ENCODE assay signal across 8 cellular contexts in the genomic region with DNA sequence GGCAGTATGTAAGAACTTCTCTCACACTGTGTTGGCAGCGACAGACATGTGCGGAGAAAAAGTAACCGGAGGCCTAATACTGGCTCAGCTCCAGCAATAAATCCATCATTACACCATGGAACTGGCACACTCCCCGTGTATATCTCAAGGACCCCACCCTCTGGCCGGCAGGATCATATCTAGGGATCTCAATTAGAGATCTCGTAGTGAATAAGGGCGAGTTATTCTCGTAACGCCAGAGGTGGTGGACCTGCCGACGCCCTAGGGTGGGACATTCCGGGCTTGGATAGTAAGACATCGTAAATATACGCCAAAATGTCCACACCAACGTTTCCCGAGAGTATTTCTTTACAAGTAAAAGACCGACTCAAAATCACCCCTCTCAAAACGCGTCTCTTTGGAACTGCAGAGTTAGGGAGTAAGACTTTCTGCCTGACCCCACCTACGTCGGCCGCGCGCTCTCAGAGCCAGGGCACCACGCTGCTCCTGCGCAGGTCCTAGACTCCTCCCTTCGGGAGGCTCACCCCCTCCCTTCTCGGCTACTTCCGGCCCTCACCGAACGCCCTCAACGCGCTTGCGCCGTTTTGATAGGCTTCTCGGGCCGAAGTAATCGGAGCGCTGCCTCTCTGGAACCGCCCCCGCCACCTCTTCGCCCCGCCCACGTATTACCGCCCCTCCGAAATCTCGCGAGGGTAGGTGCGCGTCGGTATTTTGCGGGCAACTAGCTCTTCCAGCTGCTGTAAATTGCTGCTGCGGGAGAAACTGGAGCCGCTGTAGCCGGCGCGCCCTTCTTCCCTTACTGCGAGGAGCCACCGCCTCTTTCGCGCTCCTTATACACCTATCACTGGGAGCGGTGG. TPM values are rescaled to one million over a fixed set of nuclear protein-coding genes. Genes with fewer than 3 reads are reported as not detected.
A peak's percentile ranks its signal among the peaks of the same experiment; 100 is the strongest.
DNase-seq lines count a peak whose midpoint lies in the region; ATAC-seq and TF ChIP-seq lines count a peak whose summit lies in the region.

A gene with protein sequence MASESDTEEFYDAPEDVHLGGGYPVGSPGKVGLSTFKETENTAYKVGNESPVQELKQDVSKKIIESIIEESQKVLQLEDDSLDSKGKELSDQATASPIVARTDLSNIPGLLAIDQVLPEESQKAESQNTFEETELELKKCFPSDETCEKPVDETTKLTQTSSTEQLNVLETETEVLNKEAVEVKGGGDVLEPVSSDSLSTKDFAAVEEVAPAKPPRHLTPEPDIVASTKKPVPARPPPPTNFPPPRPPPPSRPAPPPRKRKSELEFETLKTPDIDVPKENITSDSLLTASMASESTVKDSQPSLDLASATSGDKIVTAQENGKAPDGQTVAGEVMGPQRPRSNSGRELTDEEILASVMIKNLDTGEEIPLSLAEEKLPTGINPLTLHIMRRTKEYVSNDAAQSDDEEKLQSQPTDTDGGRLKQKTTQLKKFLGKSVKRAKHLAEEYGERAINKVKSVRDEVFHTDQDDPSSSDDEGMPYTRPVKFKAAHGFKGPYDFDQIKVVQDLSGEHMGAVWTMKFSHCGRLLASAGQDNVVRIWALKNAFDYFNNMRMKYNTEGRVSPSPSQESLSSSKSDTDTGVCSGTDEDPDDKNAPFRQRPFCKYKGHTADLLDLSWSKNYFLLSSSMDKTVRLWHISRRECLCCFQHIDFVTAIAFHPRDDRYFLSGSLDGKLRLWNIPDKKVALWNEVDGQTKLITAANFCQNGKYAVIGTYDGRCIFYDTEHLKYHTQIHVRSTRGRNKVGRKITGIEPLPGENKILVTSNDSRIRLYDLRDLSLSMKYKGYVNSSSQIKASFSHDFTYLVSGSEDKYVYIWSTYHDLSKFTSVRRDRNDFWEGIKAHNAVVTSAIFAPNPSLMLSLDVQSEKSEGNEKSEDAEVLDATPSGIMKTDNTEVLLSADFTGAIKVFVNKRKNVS (plus strand): TSS at position 706 of the 857 bp plus-strand sequence. CDS start 398 bp downstream, outside the sequence.

- H3K36me3 Mint-ChIP-seq in T-helper 17 cell (ENCODE audit: low read depth), result peaks cover 2% of the 10 kb centered on the region
- no peaks in the 10 kb centered on the region for H3K36me3 Mint-ChIP-seq in progenitor cell of endocrine pancreas (ENCODE audit: insufficient read depth)

- peak; percentile 86 for ATAC-seq in HG02885 (IDR thresholded peaks at IDR 0.05; ENCODE audit: poor library complexity, unreplicated experiment)
- ATAC-seq in T-helper 17 cell, result peak; percentile 93
- peak; percentile 97 to 98 for ATAC-seq in left cardiac atrium

- H3K27me3 Mint-ChIP-seq in T-helper 17 cell, result no peaks in the 10 kb centered on the region
- H3K27me3 Mint-ChIP-seq in progenitor cell of endocrine pancreas, result no peaks in the 10 kb centered on the region

- intact Hi-C loops in left cardiac atrium (cut with DNase I), result no loop called here

- H3K4me1 Mint-ChIP-seq in T-helper 17 cell (peaks cover 23% of the 10 kb centered on the region), progenitor cell of endocrine pancreas (ENCODE audit: low read depth) (peaks cover 15% of the 10 kb centered on the region)

- H3K27ac Mint-ChIP-seq in T-helper 17 cell, result peak within 1 kb of the TSS; percentile 97
- H3K27ac Mint-ChIP-seq in progenitor cell of endocrine pancreas, result peak within 1 kb of the TSS; percentile 99

- H3K4me3 Mint-ChIP-seq in T-helper 17 cell (peak within 1 kb of the TSS; percentile 99), progenitor cell of endocrine pancreas (ENCODE audit: low read depth) (peak within 1 kb of the TSS; percentile 96)

- TF ChIP-seq CTCF in progenitor cell of endocrine pancreas (IDR thresholded peaks at IDR 0.05; ENCODE audit: unreplicated experiment), result no peak

- DNase-seq in NCI-H1694 treated with DMSO at 0.1 percent for 48 hours (lab: John Stamatoyannopoulos, UW) (peak; percentile 91), T-helper 17 cell (peak; percentile 78 to 89 (median 86)), amygdala (lab: John Stamatoyannopoulos, UW) (peak; percentile 7 to 93 (median 84)), left cardiac atrium (peak; percentile 94), progenitor cell of endocrine pancreas (ENCODE audit: low spot score, unreplicated experiment) (peak; percentile 86), ureter (ENCODE audit: low spot score) (peak; percentile 95)

- H3K9me3 Mint-ChIP-seq in progenitor cell of endocrine pancreas (ENCODE audit: low read depth), result peaks cover 6% of the 10 kb centered on the region

- H3K9me3 ChIP-seq in T-helper 17 cell (ENCODE audit: control insufficient read depth, low read length, poor library complexity, severe bottlenecking), result no peaks in the 10 kb centered on the region

- peak; percentile 65 for TF ChIP-seq POLR2A in GM15510 (IDR thresholded peaks at IDR 0.05; ENCODE audit: borderline replicate concordance, extremely low read depth, insufficient read length)

RNA-seq across cellular contexts. Expression of the gene that starts here (rescaled TPM):
- total RNA-seq in T-helper 17 cell (10 to 100 TPM; 15.4 to 18.0 TPM), left cardiac atrium (10 to 100 TPM; 10.3 to 10.4 TPM), progenitor cell of endocrine pancreas (10.0 and 11.8 TPM in 2 replicates), ureter (15.9 TPM)

Comparison
In these comparisons a context has a peak if more than half of its experiments do, and no peak if none do; other contexts are left out.
1. Peak in every context shown above with its lines: DNase-seq and ATAC-seq.